In genomic region chr1:94566436-94566835, GRCh38 we compare ENCODE assay signal across 8 cellular contexts. TPM values are rescaled to one million over a fixed set of nuclear protein-coding genes. Genes with fewer than 3 reads are reported as not detected.
DNase-seq lines count a peak whose midpoint lies in the region; ATAC-seq, FAIRE-seq and TF ChIP-seq lines count a peak whose summit lies in the region.
"Not testable (repeated sequence)": the region's sequence is repeated elsewhere in the genome, so short reads cannot be mapped to it uniquely, and the experiment has no call there.
"Had no signal": no experiment of that assay in that cellular context is flagged by ENCODE, and none has a peak within 500 bp of the region (broad histone marks: within the 10 kb centered on the region; RNA-seq: fewer than 3 reads in every experiment).

No MANE protein-coding gene starts in this region.

- H3K9ac ChIP-seq in mammary epithelial cell (ENCODE audit: insufficient read depth, low read length); mesendoderm (ENCODE audit: low read length): not testable (repeated sequence)

- H4K5ac ChIP-seq in mesendoderm (ENCODE audit: low read length), result not testable (repeated sequence)

- CTCF ChIA-PET in A549 (lab: Yijun Ruan, JAX); mammary epithelial cell (lab: Charles Lee; ENCODE audit: low non-redundant PET): not testable (repeated sequence)

- not testable (repeated sequence) for H3K27me3 ChIP-seq in RWPE2 (ENCODE audit: insufficient read depth, poor library complexity, severe bottlenecking); mammary epithelial cell (ENCODE audit: insufficient read depth, low read length); mesendoderm (ENCODE audit: insufficient read depth, low read length, poor library complexity)

- TF ChIP-seq EP300 in A549 (IDR thresholded peaks at IDR 0.05), result not testable (repeated sequence)

- not testable (repeated sequence) for H3K4me3 ChIP-seq in A549; RWPE2 (ENCODE audit: severe bottlenecking); mammary epithelial cell (replicated peaks in 1 of 3; ENCODE audit: insufficient read depth in 1 of 3, low read depth in 2 of 3, low read length in 3 of 3); mesendoderm (ENCODE audit: low read length)

- H4K20me1 ChIP-seq in mammary epithelial cell (ENCODE audit: insufficient read depth, low read length), result not testable (repeated sequence)

- H2AK5ac ChIP-seq in mesendoderm (ENCODE audit: low read length), result not testable (repeated sequence)

- BruUV-seq in mammary epithelial cell (replicated peaks; lab: Mats Ljungman, UMichigan), result not testable (repeated sequence)

- not testable (repeated sequence) for H2AFZ ChIP-seq in mammary epithelial cell (ENCODE audit: low read depth, low read length)

- not testable (repeated sequence) for H3K56ac ChIP-seq in mesendoderm (ENCODE audit: low read length)

- H2BK120ac ChIP-seq in mesendoderm (ENCODE audit: low read depth, low read length), result not testable (repeated sequence)

- not testable (repeated sequence) for H3K23ac ChIP-seq in mesendoderm (ENCODE audit: low read length)

- TF ChIP-seq CTCF in A549 (IDR thresholded peaks at IDR 0.05); RWPE2 (IDR thresholded peaks at IDR 0.05; ENCODE audit: poor library complexity, severe bottlenecking); mammary epithelial cell (conservative IDR thresholded peaks at IDR 0.05 in 1 of 2, IDR thresholded peaks at IDR 0.05 in 1 of 2; ENCODE audit: extremely low read depth in 1 of 2, insufficient read depth in 1 of 2, low read depth in 1 of 2, low read length in 2 of 2): not testable (repeated sequence)

- TF ChIP-seq RAD21 in A549 (conservative IDR thresholded peaks at IDR 0.05 in 1 of 2, IDR thresholded peaks at IDR 0.05 in 1 of 2), result not testable (repeated sequence)

- H3K4me2 ChIP-seq in A549, result peak overlapping the region; percentile 18; the same call in 1 of the 3 replicates
- H3K4me2 ChIP-seq in mammary epithelial cell (ENCODE audit: insufficient read depth, low read depth, low read length); mesendoderm (ENCODE audit: low read length): not testable (repeated sequence)

- not testable (repeated sequence) for H4K8ac ChIP-seq in mesendoderm (ENCODE audit: low read depth, low read length)

- not testable (repeated sequence) for H3K27ac ChIP-seq in A549; mammary epithelial cell (ENCODE audit: insufficient read depth, low read depth, low read length); mesendoderm (ENCODE audit: low read depth, low read length)
- peak overlapping the region; percentile 48 for H3K27ac ChIP-seq in RWPE2 (ENCODE audit: poor library complexity, severe bottlenecking)
- peak overlapping the region; percentile 48 for H3K27ac ChIP-seq in epithelial cell of prostate

- dilution Hi-C loops in mammary epithelial cell (cut with HindIII; ENCODE audit: low sequenced_read_pairs), result not testable (repeated sequence)

- H2BK5ac ChIP-seq in mesendoderm (ENCODE audit: low read length), result not testable (repeated sequence)

- intact Hi-C loops in mammary epithelial cell (cut with micrococcal nuclease), result not testable (repeated sequence)

- H2BK15ac ChIP-seq in mesendoderm (replicated peaks; ENCODE audit: low read depth), result not testable (repeated sequence)

- in situ Hi-C loops in mammary epithelial cell (cut with MboI; ENCODE audit: low sequenced_read_pairs in 2 of 2), result not testable (repeated sequence)

- DNase-seq in A549 (ENCODE audit: low read depth in 1 of 2, low spot score in 1 of 2); RWPE2 (ENCODE audit: low spot score); epithelial cell of prostate (ENCODE audit: low read depth, low spot score): not testable (repeated sequence)
- DNase-seq in NCI-H82 (lab: John Stamatoyannopoulos, UW), result peak; percentile 87
- DNase-seq in mammary epithelial cell, result peak; percentile 28
- DNase-seq in mesendoderm, result peak; percentile 91

- H3K4me1 ChIP-seq in A549 (peaks cover 10% of the 10 kb centered on the region), RWPE2 (ENCODE audit: insufficient read depth, poor library complexity, severe bottlenecking) (peaks cover 11% of the 10 kb centered on the region)
- not testable (repeated sequence) for H3K4me1 ChIP-seq in mammary epithelial cell (ENCODE audit: insufficient read depth, low read length); mesendoderm (ENCODE audit: control insufficient read depth, low read depth, low read length)

- not testable (repeated sequence) for H3K18ac ChIP-seq in mesendoderm (ENCODE audit: low read length)

- 41% methylated on average over 5 of the region's 5 CpGs for WGBS in A549 (ENCODE audit: missing lambda C conversion rate)
- WGBS in mammary epithelial cell (ENCODE audit: low coverage, missing lambda C conversion rate), result 78% methylated on average over 4 of the region's 5 CpGs
- no CpG with 5 or more reads among the region's 5 CpGs for WGBS in mesendoderm (ENCODE audit: extremely low coverage, insufficient coverage, low lambda C conversion rate)

- ATAC-seq in A549, result not testable (repeated sequence)
- ATAC-seq in RWPE2 (ENCODE audit: low read depth), result peak; percentile 86

- POLR2A ChIA-PET in A549 (lab: Yijun Ruan, JAX), result not testable (repeated sequence)

- H3K36me3 ChIP-seq in RWPE2 (ENCODE audit: low read depth); mammary epithelial cell (ENCODE audit: insufficient read depth, low read length); mesendoderm (ENCODE audit: control insufficient read depth, insufficient read depth, low read length): not testable (repeated sequence)

- not testable (repeated sequence) for H3K79me2 ChIP-seq in mammary epithelial cell (ENCODE audit: insufficient read depth, low read length); mesendoderm (ENCODE audit: control insufficient read depth, insufficient read depth, low read length)

- not testable (repeated sequence) for H3K4ac ChIP-seq in mesendoderm (ENCODE audit: low read depth, low read length)

- not testable (repeated sequence) for TF ChIP-seq POLR2A in A549 (IDR thresholded peaks at IDR 0.05; ENCODE audit: low read length)

- FAIRE-seq in A549 (lab: Jason Lieb, UNC), result not testable (repeated sequence)

- not testable (repeated sequence) for H3K79me1 ChIP-seq in mesendoderm (ENCODE audit: low read length)

- not testable (repeated sequence) for H3K9me3 ChIP-seq in A549; RWPE2 (ENCODE audit: severe bottlenecking)
- peaks cover 13% of the 10 kb centered on the region for H3K9me3 ChIP-seq in mammary epithelial cell (replicated peaks; ENCODE audit: insufficient read depth, low read length)

RNA-seq across cellular contexts. Expression of gene F3, which starts 24.9 kb away (rescaled TPM):
- polyA plus RNA-seq in A549 (2011; rRNA removed) (2.6 and 3.2 TPM in 2 replicates), A549 (2017; fragmentation: RNase III; extraction: RNeasy Plus Mini Kit Qiagen cat#74134 plus additional on column Dnase treatment) (4.4 to 5.8 TPM (median 5.8 TPM) in 3 replicates), mammary epithelial cell (703 TPM)
- polyA plus RNA-seq in A549 (2012; cell fraction: cytosol; rRNA removed), result 1.5 and 2.2 TPM in 2 replicates
- 1.2 and 2.9 TPM in 2 replicates for polyA plus RNA-seq in A549 (2012; cell fraction: nucleus; rRNA removed)
- polyA minus RNA-seq in A549 (2011; rRNA and poly(A)+ RNA removed), result 3.1 and 3.7 TPM in 2 replicates
- total RNA-seq in mammary epithelial cell, result 1,000 to 10,000 TPM in 1 of 2 donors, 100 to 1,000 TPM in 1; 994 to 1,649 TPM
- polyA minus RNA-seq in mammary epithelial cell, result 2,245 TPM
- polyA plus RNA-seq in mesendoderm (2013, experiment 1 of 2), result 11.9 TPM
- polyA plus RNA-seq in mesendoderm (2013, experiment 2 of 2), result 11.5 TPM
- total RNA-seq: CD4-positive, alpha-beta T cell had no signal
- polyA plus RNA-seq: CD8-positive, alpha-beta memory T cell had no signal

Comparison
In these comparisons a context has a peak if more than half of its experiments do, and no peak if none do; other contexts are left out.
1. RNA of gene F3, which starts 24.9 kb away (polyA plus RNA-seq): 703 TPM in mammary epithelial cell (single experiment); 1.2 to 5.8 TPM in A549; every median in the first group is over 100 times any median in the second.